8 cellular contexts compared by ENCODE assay signal in the genomic region with DNA sequence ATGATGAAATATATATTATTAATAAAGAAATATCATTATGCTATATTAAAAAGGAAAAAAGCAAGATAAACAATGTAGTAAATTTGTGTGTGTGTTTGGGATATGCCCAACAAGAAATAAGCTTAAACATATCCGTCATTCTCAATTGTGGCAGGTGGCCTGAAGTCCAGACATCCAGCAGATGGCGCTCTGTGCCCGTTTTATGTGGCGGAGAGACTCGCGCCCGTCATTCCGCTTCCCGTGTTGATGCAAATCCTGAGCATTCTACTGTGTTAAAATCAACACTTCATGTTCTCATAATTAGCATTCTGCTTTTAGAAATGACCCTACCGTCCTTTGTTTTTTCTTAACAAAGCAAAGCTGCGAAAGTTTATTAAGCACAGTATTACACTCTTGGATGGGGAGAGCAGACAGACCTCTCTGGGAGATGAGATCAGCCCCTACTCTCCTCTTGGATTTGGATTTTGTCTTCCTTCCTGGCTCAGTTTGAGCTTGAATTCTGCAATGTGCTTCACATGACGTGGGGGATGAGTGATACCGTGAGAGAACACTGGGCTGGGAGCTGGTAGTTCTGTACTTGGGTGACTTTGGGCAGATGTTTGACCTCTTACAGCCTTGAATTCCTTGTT.
DNase-seq lines count a peak whose midpoint lies in the region; ATAC-seq and TF ChIP-seq lines count a peak whose summit lies in the region.

No MANE protein-coding gene starts in this region.

- DNase-seq in CD1c-positive myeloid dendritic cell (ENCODE audit: extremely low spot score), result peak; percentile 72
- DNase-seq in NCI-H510A (lab: John Stamatoyannopoulos, UW), result peak; percentile 42
- peak; percentile 38 to 48 for DNase-seq in activated CD4-positive, alpha-beta T cell treated with anti-CD3 and anti-CD28 coated beads, Interleukin-2, amount 50 U/mL, for 24 hours (ENCODE audit: low read depth in 1 of 2, low spot score in 1 of 2)
- peak; percentile 86 for DNase-seq in ecto neural progenitor cell (ENCODE audit: low spot score)
- peak; percentile 71 for DNase-seq in lung (ENCODE audit: low spot score)
- peak; percentile 61 for DNase-seq in stimulated activated CD8-positive, alpha-beta memory T cell treated with anti-CD3 and anti-CD28 coated beads, Interleukin-15, amount 100 ng/mL, for 24 hours (ENCODE audit: low read depth)

- H3K36me3 ChIP-seq in lung (ENCODE audit: control insufficient read depth in 2 of 2, insufficient read depth in 2 of 2, low read length in 2 of 2), result no peaks in the 10 kb centered on the region

- H3K27ac ChIP-seq in lung (ENCODE audit: low read depth in 1 of 2, low read length in 1 of 2), result no peak overlapping the region

- no peaks in the 10 kb centered on the region for H3K4me1 ChIP-seq in lung (ENCODE audit: control insufficient read depth in 2 of 2, insufficient read depth in 2 of 2, low read length in 2 of 2)

- H3K9me3 ChIP-seq in lung (ENCODE audit: control insufficient read depth in 2 of 2, insufficient read depth in 1 of 2, low read length in 1 of 2), result no peaks in the 10 kb centered on the region

- 4 to 9% methylated on average over 13 of the region's 13 CpGs for whole genome bisulfite sequencing in lung, 2 donors

- H3K27me3 ChIP-seq in lung (ENCODE audit: control insufficient read depth, insufficient read depth), result no peaks in the 10 kb centered on the region

- no peak overlapping the region for H3K4me3 ChIP-seq in lung

- ATAC-seq in GM19328 (IDR thresholded peaks at IDR 0.05; ENCODE audit: unreplicated experiment) (peak; percentile 67), HG03442 (IDR thresholded peaks at IDR 0.05; ENCODE audit: unreplicated experiment) (peak; percentile 95), lung (ENCODE audit: insufficient read depth, low FRiP score) (peak; percentile 46)

- TF ChIP-seq CTCF in lung (IDR thresholded peaks at IDR 0.05; ENCODE audit: control extremely low read depth, extremely low read depth), result peak; percentile 59
